In genomic region chr3:46089237-46090011, GRCh38 we compare ENCODE assay signal across 8 cellular contexts.
A peak's percentile ranks its signal among the peaks of the same experiment; 100 is the strongest.
DNase-seq lines count a peak whose midpoint lies in the region; ATAC-seq, FAIRE-seq and TF ChIP-seq lines count a peak whose summit lies in the region.

No MANE protein-coding gene starts in this region.

- no peak for TF ChIP-seq POLR2A in lower leg skin (IDR thresholded peaks at IDR 0.05)

- H3K9me3 ChIP-seq in astrocyte (ENCODE audit: insufficient read depth, low read depth, low read length), result no peaks in the 10 kb centered on the region
- no peaks in the 10 kb centered on the region for H3K9me3 ChIP-seq in CD8-positive, alpha-beta T cell (ENCODE audit: low read length)

- POLR2A ChIA-PET in CD8-positive, alpha-beta T cell (lab: Charles Lee), result no interaction called here

- H3K4me3 ChIP-seq in HL-60 (replicated peaks; ENCODE audit: insufficient read depth, low read length), result no peak overlapping the region
- H3K4me3 ChIP-seq in astrocyte (ENCODE audit: insufficient read depth, low read depth, low read length), result no peak overlapping the region
- H3K4me3 ChIP-seq in lower leg skin (ENCODE audit: low read depth, poor library complexity, severe bottlenecking), result no peak overlapping the region
- H3K4me3 ChIP-seq in CD8-positive, alpha-beta T cell (ENCODE audit: low read depth, low read length), result no peak overlapping the region

- H3K27ac ChIP-seq in HL-60 (replicated peaks) (peak overlapping the region; percentile 99), astrocyte (ENCODE audit: low read depth, low read length) (peak overlapping the region; percentile 44)
- H3K27ac ChIP-seq in CD8-positive, alpha-beta T cell (ENCODE audit: low read depth, low read length), result no peak overlapping the region

- peak; percentile 17 for FAIRE-seq in astrocyte (lab: Jason Lieb, UNC)

- intact Hi-C loops in lower leg skin (cut with DNase I; ENCODE audit: low total_unique reads), result no loop called here
- intact Hi-C loops in CD8-positive, alpha-beta T cell (cut with DNase I, micrococcal nuclease), result no loop called here

- no peaks in the 10 kb centered on the region for H4K20me1 ChIP-seq in astrocyte (ENCODE audit: insufficient read depth, low read length)

- no peaks in the 10 kb centered on the region for H3K36me3 Mint-ChIP-seq in astrocyte (ENCODE audit: low read depth, unreplicated experiment)
- H3K36me3 Mint-ChIP-seq in CD8-positive, alpha-beta T cell, result no peaks in the 10 kb centered on the region

- H3K9me3 Mint-ChIP-seq in astrocyte (ENCODE audit: unreplicated experiment), result no peaks in the 10 kb centered on the region
- no peaks in the 10 kb centered on the region for H3K9me3 Mint-ChIP-seq in CD8-positive, alpha-beta T cell

- H2AFZ ChIP-seq in astrocyte (ENCODE audit: low read depth, low read length), result no peak overlapping the region

- H3K9ac ChIP-seq in astrocyte (ENCODE audit: low read length), result no peak overlapping the region

- H3K4me2 ChIP-seq in astrocyte (ENCODE audit: low read length), result peak overlapping the region; percentile 10

- ATAC-seq in GM18909 (IDR thresholded peaks at IDR 0.05; ENCODE audit: poor library complexity, unreplicated experiment) (peak; percentile 62), HG03520 (IDR thresholded peaks at IDR 0.05; ENCODE audit: unreplicated experiment) (no peak)
- no peak for ATAC-seq in CD8-positive, alpha-beta T cell

- CTCF ChIA-PET in CD8-positive, alpha-beta T cell (lab: Charles Lee), result interaction anchor here (1.9 to 6.3 kb wide), 3 partner anchors 11 to 289 kb away, joined by 7 to 61 read pairs (median 8); no protein-coding TSS in a partner anchor

- H3K27ac Mint-ChIP-seq in astrocyte (ENCODE audit: unreplicated experiment), result no peak overlapping the region
- no peak overlapping the region for H3K27ac Mint-ChIP-seq in CD8-positive, alpha-beta T cell

- H3K4me3 Mint-ChIP-seq in astrocyte (ENCODE audit: unreplicated experiment), result no peak overlapping the region
- no peak overlapping the region for H3K4me3 Mint-ChIP-seq in CD8-positive, alpha-beta T cell

- H3K27me3 ChIP-seq in HL-60 (ENCODE audit: insufficient read depth, poor library complexity, severe bottlenecking) (no peaks in the 10 kb centered on the region), astrocyte (ENCODE audit: insufficient read depth, low read length) (no peaks in the 10 kb centered on the region)
- no peaks in the 10 kb centered on the region for H3K27me3 ChIP-seq in CD8-positive, alpha-beta T cell (ENCODE audit: insufficient read depth, low read length)

- TF ChIP-seq CTCF in HL-60 (IDR thresholded peaks at IDR 0.05; ENCODE audit: insufficient read depth, low read length), result no peak
- TF ChIP-seq CTCF in astrocyte (IDR thresholded peaks at IDR 0.05; ENCODE audit: insufficient read depth, low read depth, low read length), result no peak
- TF ChIP-seq CTCF in lower leg skin (IDR thresholded peaks at IDR 0.05), result no peak
- TF ChIP-seq CTCF in CD8-positive, alpha-beta T cell (IDR thresholded peaks at IDR 0.05), result no peak

- in situ Hi-C loops in ACHN (cut with HindIII; ENCODE audit: low pct_ligation_motif_present, low pct_unique_long_range_greater_than_20kb, low sequenced_read_pairs), result no loop called here

- WGBS in lower leg skin, 2 donors, result 79 to 87% methylated on average over 5 of the region's 5 CpGs

- no peaks in the 10 kb centered on the region for H3K36me3 ChIP-seq in astrocyte (ENCODE audit: insufficient read depth, low read length)
- H3K36me3 ChIP-seq in CD8-positive, alpha-beta T cell (ENCODE audit: insufficient read depth, low read length), result no peaks in the 10 kb centered on the region

- H3K27me3 Mint-ChIP-seq in astrocyte (ENCODE audit: low read depth, unreplicated experiment), result peaks cover 3% of the 10 kb centered on the region
- H3K27me3 Mint-ChIP-seq in CD8-positive, alpha-beta T cell (ENCODE audit: low read depth), result no peaks in the 10 kb centered on the region

- H3K79me2 ChIP-seq in astrocyte (ENCODE audit: insufficient read depth, low read length), result no peaks in the 10 kb centered on the region

- peak; percentile 68 for DNase-seq in ACHN
- DNase-seq in HL-60 (ENCODE audit: low read depth in 1 of 2, low spot score in 1 of 2), result peak; percentile 89 to 99
- DNase-seq in astrocyte (ENCODE audit: low read depth), result peak; percentile 82
- DNase-seq in lower leg skin (ENCODE audit: low spot score in 2 of 2), result peak; percentile 75 to 91
- no peak for DNase-seq in activated effector memory CD4-positive, alpha-beta T cell treated with Interleukin-2 at 50 U/mL for 16 hours
- no peak for DNase-seq in CD8-positive, alpha-beta T cell

- peaks cover 4% of the 10 kb centered on the region for H3K4me1 ChIP-seq in astrocyte (ENCODE audit: insufficient read depth, low read length)
- no peaks in the 10 kb centered on the region for H3K4me1 ChIP-seq in CD8-positive, alpha-beta T cell (ENCODE audit: insufficient read depth, low read length)

- peaks cover 18% of the 10 kb centered on the region for H3K4me1 Mint-ChIP-seq in astrocyte (ENCODE audit: low read depth, unreplicated experiment)
- peaks cover 14% of the 10 kb centered on the region for H3K4me1 Mint-ChIP-seq in CD8-positive, alpha-beta T cell (ENCODE audit: low read depth)

Comparison
In these comparisons a context has a peak if more than half of its experiments do, and no peak if none do; other contexts are left out.
1. DNase-seq: peak in ACHN (single experiment), HL-60 (2 of 2), astrocyte (single experiment) and lower leg skin (2 of 2); none in activated effector memory CD4-positive, alpha-beta T cell treated with Interleukin-2 at 50 U/mL for 16 hours (single experiment) and CD8-positive, alpha-beta T cell (0 of 7).